1 cellular context compared by ENCODE assay signal in the genomic region with DNA sequence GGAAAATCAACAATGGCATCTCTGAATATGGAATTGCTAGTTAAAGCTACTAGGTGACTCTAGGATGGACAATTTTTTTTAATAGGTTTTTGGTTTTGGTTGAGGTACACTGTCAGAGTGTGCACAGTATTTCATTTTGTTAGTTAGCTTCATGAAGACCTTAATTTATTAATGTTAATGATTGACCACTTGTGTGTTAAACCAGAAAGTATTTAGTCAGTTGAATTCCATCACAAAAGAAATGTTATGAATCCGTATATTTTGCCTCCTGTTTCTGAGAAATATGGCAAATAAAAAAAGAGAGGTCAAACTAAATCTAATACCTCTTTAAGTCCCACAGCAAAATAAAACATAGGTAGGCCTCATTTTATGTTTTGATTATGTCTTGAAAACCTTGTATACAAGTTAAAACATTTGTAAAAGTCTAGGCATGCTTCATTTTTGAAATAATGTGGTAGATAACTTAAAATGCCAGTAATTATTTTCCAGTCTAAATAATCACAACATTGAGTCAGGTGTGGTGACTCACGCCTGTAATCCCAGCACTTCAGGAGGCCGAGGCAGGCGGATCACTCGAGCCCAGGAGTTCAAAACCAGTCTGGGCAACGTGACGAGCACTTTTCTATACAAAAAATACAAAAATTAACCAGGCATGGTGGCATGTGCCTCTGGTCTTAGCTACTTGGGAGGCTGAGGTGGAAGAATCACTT.
TF ChIP-seq lines count a peak whose summit lies in the region.

No MANE protein-coding gene starts in this region.

TF ChIP-seq in SK-N-SH, 30 proteins besides CTCF, POLR2A, EP300 and RAD21:
- TF ChIP-seq GATA2 (CRISPR knock-in tag; IDR thresholded peaks at IDR 0.05), result no peak
- no peak for TF ChIP-seq GABPA (IDR thresholded peaks at IDR 0.05; ENCODE audit: low read depth)
- no peak for TF ChIP-seq PBX3 (IDR thresholded peaks at IDR 0.05)
- TF ChIP-seq MEF2A (IDR thresholded peaks at IDR 0.05; ENCODE audit: borderline replicate concordance, low read depth), result no peak
- TF ChIP-seq IRF3 (IDR thresholded peaks at IDR 0.05; ENCODE audit: low read depth, low read length), result no peak
- TF ChIP-seq ZBTB33 (IDR thresholded peaks at IDR 0.05; ENCODE audit: borderline replicate concordance, low read depth), result no peak
- TF ChIP-seq, protein P1, sequence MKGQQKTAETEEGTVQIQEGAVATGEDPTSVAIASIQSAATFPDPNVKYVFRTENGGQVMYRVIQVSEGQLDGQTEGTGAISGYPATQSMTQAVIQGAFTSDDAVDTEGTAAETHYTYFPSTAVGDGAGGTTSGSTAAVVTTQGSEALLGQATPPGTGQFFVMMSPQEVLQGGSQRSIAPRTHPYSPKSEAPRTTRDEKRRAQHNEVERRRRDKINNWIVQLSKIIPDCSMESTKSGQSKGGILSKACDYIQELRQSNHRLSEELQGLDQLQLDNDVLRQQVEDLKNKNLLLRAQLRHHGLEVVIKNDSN (IDR thresholded peaks at IDR 0.05; ENCODE audit: borderline replicate concordance, low read depth), result no peak
- TF ChIP-seq EZH2phosphoT487 (IDR thresholded peaks at IDR 0.05; ENCODE audit: borderline replicate concordance, low read depth), result no peak
- TF ChIP-seq POLR2AphosphoS5 (IDR thresholded peaks at IDR 0.05; ENCODE audit: low read depth, low read length), result no peak
- TF ChIP-seq JUND (IDR thresholded peaks at IDR 0.05), result no peak
- TF ChIP-seq SMC3 (IDR thresholded peaks at IDR 0.05; ENCODE audit: low read depth, low read length), result no peak
- TF ChIP-seq TEAD4 (IDR thresholded peaks at IDR 0.05; ENCODE audit: borderline replicate concordance, insufficient read depth), result no peak
- no peak for TF ChIP-seq RFX5 (IDR thresholded peaks at IDR 0.05; ENCODE audit: low read length)
- TF ChIP-seq ELF1 (IDR thresholded peaks at IDR 0.05), result no peak
- TF ChIP-seq, protein P2, sequence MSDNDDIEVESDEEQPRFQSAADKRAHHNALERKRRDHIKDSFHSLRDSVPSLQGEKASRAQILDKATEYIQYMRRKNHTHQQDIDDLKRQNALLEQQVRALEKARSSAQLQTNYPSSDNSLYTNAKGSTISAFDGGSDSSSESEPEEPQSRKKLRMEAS (IDR thresholded peaks at IDR 0.05; ENCODE audit: low read depth), result no peak
- no peak for TF ChIP-seq RCOR1 (IDR thresholded peaks at IDR 0.05; ENCODE audit: low read length)
